ENCODE assay signal across 9 cellular contexts in genomic region chr11:40294343-40294723, GRCh38.
A peak's percentile ranks its signal among the peaks of the same experiment; 100 is the strongest.
DNase-seq lines count a peak whose midpoint lies in the region; ATAC-seq, FAIRE-seq and TF ChIP-seq lines count a peak whose summit lies in the region.
"Had no signal": no experiment of that assay in that cellular context is flagged by ENCODE, and none has a peak within 500 bp of the region (broad histone marks: within the 10 kb centered on the region; RNA-seq: fewer than 3 reads in every experiment).

No MANE protein-coding gene starts in this region.

- H3K27me3 ChIP-seq in mammary epithelial cell (ENCODE audit: insufficient read depth, low read length), result peaks cover 1% of the 10 kb centered on the region
- H3K27me3 ChIP-seq in dorsolateral prefrontal cortex, result no peaks in the 10 kb centered on the region
- no peaks in the 10 kb centered on the region for H3K27me3 ChIP-seq in vagina
- no peaks in the 10 kb centered on the region for H3K27me3 ChIP-seq in CD4-positive, alpha-beta memory T cell (ENCODE audit: insufficient read depth, low read length)

- H3K79me2 ChIP-seq in mammary epithelial cell (ENCODE audit: insufficient read depth, low read length), result no peaks in the 10 kb centered on the region

- dilution Hi-C loops in mammary epithelial cell (cut with HindIII; ENCODE audit: low sequenced_read_pairs), result no loop called here

- peak overlapping the region; percentile 78 for H3K4me3 Mint-ChIP-seq in MCF 10A (ENCODE audit: unreplicated experiment)
- H3K4me3 Mint-ChIP-seq in CD4-positive, alpha-beta memory T cell, result peak overlapping the region in 3 of 8 donors; percentile 33 to 72 (median 64)

- TF ChIP-seq CTCF in MCF 10A (IDR thresholded peaks at IDR 0.05; ENCODE audit: unreplicated experiment) (no peak), mammary epithelial cell (conservative IDR thresholded peaks at IDR 0.05 in 1 of 2, IDR thresholded peaks at IDR 0.05 in 1 of 2; ENCODE audit: extremely low read depth in 1 of 2, insufficient read depth in 1 of 2, low read depth in 1 of 2, low read length in 2 of 2) (no peak), dorsolateral prefrontal cortex (IDR thresholded peaks at IDR 0.05 in 54 of 56, conservative IDR thresholded peaks at IDR 0.05 in 2 of 56; ENCODE audit: low read depth in 1 of 56, partially characterized antibody in 56 of 56) (peak in 3 of 56 donors; percentile 3 to 12 (median 5)), vagina (IDR thresholded peaks at IDR 0.05) (no peak), D721Med (IDR thresholded peaks at IDR 0.05; ENCODE audit: insufficient read depth, missing control alignments) (no peak)

- no peak overlapping the region for H3K9ac ChIP-seq in mammary epithelial cell (ENCODE audit: insufficient read depth, low read length)

- DNase-seq in MCF 10A (ENCODE audit: unreplicated experiment), result no peak
- no peak for DNase-seq in mammary epithelial cell
- no peak for DNase-seq in dorsolateral prefrontal cortex
- DNase-seq in vagina (ENCODE audit: extremely low spot score in 2 of 2), result no peak
- DNase-seq in D721Med (ENCODE audit: insufficient read length, low spot score), result no peak
- DNase-seq in superior temporal gyrus (ENCODE audit: extremely low spot score), result no peak
- DNase-seq in CD4-positive, alpha-beta memory T cell, result no peak

- CTCF ChIA-PET in MCF 10A (lab: Yijun Ruan, JAX), result interaction anchor here (0.6 to 1.9 kb wide), 44 partner anchors 9 to 1825 kb away, joined by 3 to 9 read pairs (median 4); no protein-coding TSS in a partner anchor
- CTCF ChIA-PET in mammary epithelial cell (lab: Charles Lee; ENCODE audit: low non-redundant PET), result interaction anchor here (0.6 kb wide), 1 partner anchor 438 kb away, joined by 3 read pairs; no protein-coding TSS in a partner anchor
- CTCF ChIA-PET in CD4-positive, alpha-beta memory T cell (lab: Charles Lee; ENCODE audit: partially characterized antibody), result interaction anchor here (1.2 to 1.5 kb wide), 2 partner anchors 9 to 12 kb away, joined by 4 read pairs; no protein-coding TSS in a partner anchor

- WGBS in mammary epithelial cell (ENCODE audit: low coverage, missing lambda C conversion rate), result 76% methylated on average over 11 of the region's 13 CpGs

- H3K9me3 ChIP-seq in mammary epithelial cell (replicated peaks; ENCODE audit: insufficient read depth, low read length) (no peaks in the 10 kb centered on the region), vagina (no peaks in the 10 kb centered on the region)
- H3K9me3 ChIP-seq in CD4-positive, alpha-beta memory T cell (ENCODE audit: control insufficient read depth in 1 of 2, low read length in 2 of 2), result no peaks in the 10 kb centered on the region
- H3K9me3 ChIP-seq: left ventricle myocardium inferior had no signal

- H4K20me1 ChIP-seq in mammary epithelial cell (ENCODE audit: insufficient read depth, low read length), result no peaks in the 10 kb centered on the region

- FAIRE-seq in D721Med (lab: Jason Lieb, UNC), result no peak

- peak; percentile 20 for ATAC-seq in HG03175 (IDR thresholded peaks at IDR 0.05; ENCODE audit: unreplicated experiment)

- H3K4me1 ChIP-seq in mammary epithelial cell (ENCODE audit: insufficient read depth, low read length), result peaks cover 2% of the 10 kb centered on the region
- no peaks in the 10 kb centered on the region for H3K4me1 ChIP-seq in vagina
- H3K4me1 ChIP-seq in CD4-positive, alpha-beta memory T cell (ENCODE audit: insufficient read depth, low read length), result no peaks in the 10 kb centered on the region

- no peaks in the 10 kb centered on the region for H3K36me3 Mint-ChIP-seq in MCF 10A (ENCODE audit: insufficient read depth, unreplicated experiment)
- no peaks in the 10 kb centered on the region for H3K36me3 Mint-ChIP-seq in CD4-positive, alpha-beta memory T cell

- in situ Hi-C loops in mammary epithelial cell (cut with MboI; ENCODE audit: low sequenced_read_pairs in 2 of 2), result no loop called here

- H3K27me3 Mint-ChIP-seq in MCF 10A (ENCODE audit: insufficient read depth, unreplicated experiment), result no peaks in the 10 kb centered on the region
- H3K27me3 Mint-ChIP-seq in CD4-positive, alpha-beta memory T cell, result peaks cover 5 to 7% of the 10 kb centered on the region in 2 donors

- intact Hi-C loops in MCF 10A (cut with micrococcal nuclease) (loop anchor here (1.0 to 5.0 kb wide), 2 partner anchors 165 to 917 kb away; no protein-coding TSS in a partner anchor), mammary epithelial cell (cut with micrococcal nuclease) (loop anchor here (2.0 to 10.0 kb wide), 2 partner anchors 164 to 1500 kb away; no protein-coding TSS in a partner anchor), dorsolateral prefrontal cortex (cut with DNase I) (loop anchor here (1.0 to 10.0 kb wide), 3 partner anchors 164 to 920 kb away; no protein-coding TSS in a partner anchor), vagina (cut with DNase I) (no loop called here)
- intact Hi-C loops in CD4-positive, alpha-beta memory T cell (cut with micrococcal nuclease), result no loop called here

- no peaks in the 10 kb centered on the region for H3K9me3 Mint-ChIP-seq in MCF 10A (ENCODE audit: unreplicated experiment)
- peaks cover 0 to 14% (median 7%) of the 10 kb centered on the region in 8 donors for H3K9me3 Mint-ChIP-seq in CD4-positive, alpha-beta memory T cell

- BruUV-seq in MCF 10A (replicated peaks; lab: Mats Ljungman, UMichigan), result no TSS peak
- BruUV-seq in mammary epithelial cell (replicated peaks; lab: Mats Ljungman, UMichigan), result no TSS peak

- H2AFZ ChIP-seq in mammary epithelial cell (ENCODE audit: low read depth, low read length), result no peak overlapping the region

- no peak overlapping the region for H3K4me2 ChIP-seq in mammary epithelial cell (ENCODE audit: insufficient read depth, low read depth, low read length)

- H3K4me1 Mint-ChIP-seq in MCF 10A (ENCODE audit: insufficient read depth, unreplicated experiment), result peaks cover 9% of the 10 kb centered on the region
- H3K4me1 Mint-ChIP-seq in CD4-positive, alpha-beta memory T cell, result peaks cover 0 to 13% (median 5%) of the 10 kb centered on the region in 4 donors

- no peak for TF ChIP-seq POLR2A in vagina (IDR thresholded peaks at IDR 0.05)

- H3K27ac ChIP-seq in mammary epithelial cell (ENCODE audit: insufficient read depth, low read depth, low read length), result no peak overlapping the region
- H3K27ac ChIP-seq in dorsolateral prefrontal cortex, result peak overlapping the region in 16 of 59 donors; percentile 92 to 98 (median 97)
- H3K27ac ChIP-seq in vagina, result no peak overlapping the region
- no peak overlapping the region for H3K27ac ChIP-seq in CD4-positive, alpha-beta memory T cell (ENCODE audit: low read depth, low read length)

- no peak overlapping the region for H3K4me3 ChIP-seq in mammary epithelial cell (replicated peaks in 1 of 3; ENCODE audit: insufficient read depth in 1 of 3, low read depth in 2 of 3, low read length in 3 of 3)
- H3K4me3 ChIP-seq in dorsolateral prefrontal cortex, result peak overlapping the region in 32 of 59 donors; percentile 61 to 91 (median 80)
- peak overlapping the region; percentile 44 to 51 for H3K4me3 ChIP-seq in vagina
- H3K4me3 ChIP-seq in CD4-positive, alpha-beta memory T cell (ENCODE audit: low read length in 2 of 2), result no peak overlapping the region

- H3K27ac Mint-ChIP-seq in MCF 10A (ENCODE audit: low read depth, unreplicated experiment), result no peak overlapping the region
- H3K27ac Mint-ChIP-seq in CD4-positive, alpha-beta memory T cell, result no peak overlapping the region

- POLR2A ChIA-PET in MCF 10A (lab: Yijun Ruan, JAX), result interaction anchor here (0.9 kb wide), 1 partner anchor 10 kb away, joined by 5 read pairs; no protein-coding TSS in a partner anchor
- POLR2A ChIA-PET in CD4-positive, alpha-beta memory T cell (lab: Charles Lee; ENCODE audit: partially characterized antibody), result no interaction called here

- H3K36me3 ChIP-seq in mammary epithelial cell (ENCODE audit: insufficient read depth, low read length) (no peaks in the 10 kb centered on the region), vagina (no peaks in the 10 kb centered on the region)
- no peaks in the 10 kb centered on the region for H3K36me3 ChIP-seq in CD4-positive, alpha-beta memory T cell (ENCODE audit: insufficient read depth, low read length)
- H3K36me3 ChIP-seq: left ventricle myocardium inferior had no signal

Comparison
In these comparisons a context has a peak if more than half of its experiments do, and no peak if none do; other contexts are left out.
1. H3K4me3 ChIP-seq: peak in dorsolateral prefrontal cortex (32 of 59) and vagina (2 of 2); none in mammary epithelial cell (0 of 3) and CD4-positive, alpha-beta memory T cell (0 of 2).
2. intact Hi-C loops: an anchor here in MCF 10A (1.0 to 5.0 kb wide), mammary epithelial cell (2.0 to 10.0 kb wide) and dorsolateral prefrontal cortex (1.0 to 10.0 kb wide); none called in vagina and CD4-positive, alpha-beta memory T cell.